10 cellular contexts compared by ENCODE assay signal in genomic region chr12:114605918-114606317, GRCh38.
"Had no signal": no experiment of that assay in that cellular context is flagged by ENCODE, and none has a peak within 500 bp of the region (broad histone marks: within the 10 kb centered on the region; RNA-seq: fewer than 3 reads in every experiment).

No MANE protein-coding gene starts in this region.

- H3K4me2 ChIP-seq: GM23338 had no signal

- H3K27ac ChIP-seq: GM23248 had no signal

- H3K9me3 ChIP-seq: HAP-1 had no signal

- H3K4me3 ChIP-seq: GM23248, GM23338, HAP-1 had no signal

- ATAC-seq: GM23338, HCT116 had no signal

- H3K9ac ChIP-seq: GM23248 had no signal

- DNase-seq: GM23248, GOT3, H7, H9, HCEC 1CT, HFFc6 had no signal

- H3K36me3 ChIP-seq: HAP-1 had no signal

- H2AFZ ChIP-seq: GM23248, GM23338 had no signal

- FAIRE-seq: H54 had no signal
